In the genomic region with DNA sequence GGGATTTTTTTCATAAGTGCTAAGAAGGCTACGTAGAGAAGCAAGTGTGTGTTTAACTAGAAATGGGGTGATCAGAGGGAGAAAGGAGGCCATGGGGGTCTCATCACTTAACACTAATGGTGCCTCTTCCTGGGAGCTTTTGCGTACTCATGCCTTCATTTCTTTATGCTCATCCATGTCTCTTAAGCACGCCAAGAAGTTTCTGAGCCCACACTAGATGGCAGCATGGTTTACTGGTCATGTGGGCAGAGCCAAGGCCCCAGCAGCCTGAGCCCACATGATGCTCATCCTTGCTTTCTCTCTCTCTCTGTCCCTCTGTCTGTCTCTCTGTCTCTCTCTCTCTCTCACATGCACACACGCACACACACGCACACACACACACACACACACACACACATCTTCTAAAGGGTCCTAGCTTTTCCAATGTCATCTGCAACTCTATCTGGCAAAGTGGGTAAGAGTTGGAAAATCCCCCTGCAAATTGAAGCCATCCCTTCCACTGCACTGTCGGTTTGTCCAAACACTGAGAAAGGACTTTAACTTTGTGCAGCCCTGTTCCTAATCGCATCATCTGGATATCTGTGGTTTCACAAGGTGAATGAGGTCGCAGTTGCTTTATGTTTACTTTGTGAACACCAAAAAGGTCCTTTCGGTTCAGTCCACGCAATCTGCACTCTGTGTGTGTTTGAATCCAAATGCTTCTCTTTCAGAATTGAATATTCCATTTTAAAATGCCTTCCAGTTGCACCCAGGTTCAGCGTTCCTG, we compare ENCODE assay signal across 1 cellular context.
TF ChIP-seq lines count a peak whose summit lies in the region.

No MANE protein-coding gene starts in this region.

TF ChIP-seq in HEK293, 187 proteins besides CTCF, POLR2A, EP300 and RAD21 (continued from another document):
- TF ChIP-seq, protein P1, sequence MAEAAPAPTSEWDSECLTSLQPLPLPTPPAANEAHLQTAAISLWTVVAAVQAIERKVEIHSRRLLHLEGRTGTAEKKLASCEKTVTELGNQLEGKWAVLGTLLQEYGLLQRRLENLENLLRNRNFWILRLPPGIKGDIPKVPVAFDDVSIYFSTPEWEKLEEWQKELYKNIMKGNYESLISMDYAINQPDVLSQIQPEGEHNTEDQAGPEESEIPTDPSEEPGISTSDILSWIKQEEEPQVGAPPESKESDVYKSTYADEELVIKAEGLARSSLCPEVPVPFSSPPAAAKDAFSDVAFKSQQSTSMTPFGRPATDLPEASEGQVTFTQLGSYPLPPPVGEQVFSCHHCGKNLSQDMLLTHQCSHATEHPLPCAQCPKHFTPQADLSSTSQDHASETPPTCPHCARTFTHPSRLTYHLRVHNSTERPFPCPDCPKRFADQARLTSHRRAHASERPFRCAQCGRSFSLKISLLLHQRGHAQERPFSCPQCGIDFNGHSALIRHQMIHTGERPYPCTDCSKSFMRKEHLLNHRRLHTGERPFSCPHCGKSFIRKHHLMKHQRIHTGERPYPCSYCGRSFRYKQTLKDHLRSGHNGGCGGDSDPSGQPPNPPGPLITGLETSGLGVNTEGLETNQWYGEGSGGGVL (tag by site-specific recombination; IDR thresholded peaks at IDR 0.05) = 0 out of 2 replicates have a peak, but pooled peaks have one; percentile 22
- TF ChIP-seq ZNF660 (tag by site-specific recombination; IDR thresholded peaks at IDR 0.05) (no peak), FEZF1 (tag by site-specific recombination; IDR thresholded peaks at IDR 0.05) (no peak), ZSCAN4 (tag by site-specific recombination; IDR thresholded peaks at IDR 0.05) (peak; percentile 80), ZNF596 (tag by site-specific recombination; IDR thresholded peaks at IDR 0.05) (peak; percentile 41; the same call in 1 of the 2 replicates), BCL6B (tag by site-specific recombination; IDR thresholded peaks at IDR 0.05) (no peak), ZFP69B (tag by site-specific recombination; IDR thresholded peaks at IDR 0.05) (no peak), TCF7L2 (IDR thresholded peaks at IDR 0.05; ENCODE audit: borderline replicate concordance, low read depth, low read length) (no peak), ZNF776 (tag by site-specific recombination; IDR thresholded peaks at IDR 0.05; ENCODE audit: borderline replicate concordance) (0 out of 2 replicates have a peak, but pooled peaks have one; percentile 42), MYNN (tag by site-specific recombination; IDR thresholded peaks at IDR 0.05; ENCODE audit: borderline replicate concordance) (no peak)
- TF ChIP-seq, protein P2, sequence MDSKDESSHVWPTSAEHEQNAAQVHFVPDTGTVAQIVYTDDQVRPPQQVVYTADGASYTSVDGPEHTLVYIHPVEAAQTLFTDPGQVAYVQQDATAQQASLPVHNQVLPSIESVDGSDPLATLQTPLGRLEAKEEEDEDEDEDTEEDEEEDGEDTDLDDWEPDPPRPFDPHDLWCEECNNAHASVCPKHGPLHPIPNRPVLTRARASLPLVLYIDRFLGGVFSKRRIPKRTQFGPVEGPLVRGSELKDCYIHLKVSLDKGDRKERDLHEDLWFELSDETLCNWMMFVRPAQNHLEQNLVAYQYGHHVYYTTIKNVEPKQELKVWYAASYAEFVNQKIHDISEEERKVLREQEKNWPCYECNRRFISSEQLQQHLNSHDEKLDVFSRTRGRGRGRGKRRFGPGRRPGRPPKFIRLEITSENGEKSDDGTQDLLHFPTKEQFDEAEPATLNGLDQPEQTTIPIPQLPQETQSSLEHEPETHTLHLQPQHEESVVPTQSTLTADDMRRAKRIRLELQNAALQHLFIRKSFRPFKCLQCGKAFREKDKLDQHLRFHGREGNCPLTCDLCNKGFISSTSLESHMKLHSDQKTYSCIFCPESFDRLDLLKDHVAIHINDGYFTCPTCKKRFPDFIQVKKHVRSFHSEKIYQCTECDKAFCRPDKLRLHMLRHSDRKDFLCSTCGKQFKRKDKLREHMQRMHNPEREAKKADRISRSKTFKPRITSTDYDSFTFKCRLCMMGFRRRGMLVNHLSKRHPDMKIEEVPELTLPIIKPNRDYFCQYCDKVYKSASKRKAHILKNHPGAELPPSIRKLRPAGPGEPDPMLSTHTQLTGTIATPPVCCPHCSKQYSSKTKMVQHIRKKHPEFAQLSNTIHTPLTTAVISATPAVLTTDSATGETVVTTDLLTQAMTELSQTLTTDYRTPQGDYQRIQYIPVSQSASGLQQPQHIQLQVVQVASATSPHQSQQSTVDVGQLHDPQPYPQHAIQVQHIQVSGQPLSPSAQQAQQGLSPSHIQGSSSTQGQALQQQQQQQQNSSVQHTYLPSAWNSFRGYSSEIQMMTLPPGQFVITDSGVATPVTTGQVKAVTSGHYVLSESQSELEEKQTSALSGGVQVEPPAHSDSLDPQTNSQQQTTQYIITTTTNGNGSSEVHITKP (tag by site-specific recombination; IDR thresholded peaks at IDR 0.05) = peak; percentile 71
